12 cellular contexts compared by ENCODE assay signal in genomic region chr19:51779703-51780102, GRCh38. TPM values are rescaled to one million over a fixed set of nuclear protein-coding genes. Genes with fewer than 3 reads are reported as not detected.
"Had no signal": no experiment of that assay in that cellular context is flagged by ENCODE, and none has a peak within 500 bp of the region (broad histone marks: within the 10 kb centered on the region; RNA-seq: fewer than 3 reads in every experiment).

No MANE protein-coding gene starts in this region.

- H3K9me3 ChIP-seq: HAP-1 had no signal

- DNase-seq: GM23248, GOT3, H7, HFFc6, KG1 had no signal

- H3K27ac ChIP-seq: GM23248, HL-60 had no signal

- H3K9ac ChIP-seq: GM23248 had no signal

- H3K4me3 ChIP-seq: GM23248, HAP-1 had no signal

- FAIRE-seq: HepG2 had no signal

- H3K4me1 ChIP-seq: HAP-1 had no signal

- ATAC-seq: HCT116, HepG2 had no signal

- H2AFZ ChIP-seq: GM23248 had no signal

- H3K36me3 ChIP-seq: HAP-1 had no signal

RNA-seq across cellular contexts. Expression of gene FPR3, which starts 15.3 kb away (rescaled TPM):
- total RNA-seq: GM23248, H7, HepG2, HFFc6, HT1080 had no signal
- polyA plus RNA-seq: GM23248, HepG2, IgD-negative memory B cell had no signal

RNA-seq across cellular contexts. Expression of gene FPR2, which starts 18.7 kb away (rescaled TPM):
- total RNA-seq: GM23248, H7, HepG2, HFFc6 had no signal
- polyA plus RNA-seq: GM23248, HepG2, IgD-negative memory B cell had no signal

RNA-seq across cellular contexts. Expression of gene FPR1, which starts 28.0 kb away (rescaled TPM):
- total RNA-seq: GM23248, H7, HepG2 had no signal
- polyA plus RNA-seq: GM23248, HepG2 had no signal

RNA-seq across cellular contexts. Expression of gene HAS1, which starts 55.9 kb away (rescaled TPM):
- total RNA-seq: H4, H7, HepG2, HFFc6, HT1080 had no signal
- polyA plus RNA-seq: GM23248, IgD-negative memory B cell had no signal
